ENCODE assay signal across 8 cellular contexts in genomic region chr7:33050425-33051318, GRCh38. TPM values are rescaled to one million over a fixed set of nuclear protein-coding genes. Genes with fewer than 3 reads are reported as not detected.
DNase-seq lines count a peak whose midpoint lies in the region; ATAC-seq and TF ChIP-seq lines count a peak whose summit lies in the region.

No MANE protein-coding gene starts in this region.

- POLR2A ChIA-PET in activated naive CD8-positive, alpha-beta T cell treated with anti-CD3 and anti-CD28 coated beads, Interleukin-2, amount 10 ng/mL, durations not matched to agents 7 days and 5 days (lab: Charles Lee), result interaction anchor here (0.7 to 0.9 kb wide), 2 partner anchors 62 to 401 kb away, joined by 3 read pairs; no protein-coding TSS in a partner anchor
- POLR2A ChIA-PET in activated CD4-positive, alpha-beta memory T cell treated with anti-CD3 and anti-CD28 coated beads, Interleukin-2, amount 10 ng/mL, durations not matched to agents 7 days and 5 days (lab: Charles Lee), result interaction anchor here (1.3 to 1.4 kb wide), 2 partner anchors 10 to 145 kb away, joined by 3 to 5 read pairs; no protein-coding TSS in a partner anchor

- peak overlapping the region in 1 of 2 donors; percentile 5 for H3K4me3 ChIP-seq in right atrium auricular region
- H3K4me3 ChIP-seq in skeletal muscle tissue (ENCODE audit: low read length in 3 of 3), result peak overlapping the region in 1 of 3 donors; percentile 3

- H3K9me3 ChIP-seq in right atrium auricular region, result no peaks in the 10 kb centered on the region
- H3K9me3 ChIP-seq in skeletal muscle tissue (ENCODE audit: control insufficient read depth in 3 of 3, low read length in 3 of 3), result no peaks in the 10 kb centered on the region

- H3K36me3 Mint-ChIP-seq in activated naive CD8-positive, alpha-beta T cell treated with anti-CD3 and anti-CD28 coated beads, Interleukin-2, amount 10 ng/mL, durations not matched to agents 7 days and 5 days, result no peaks in the 10 kb centered on the region
- H3K36me3 Mint-ChIP-seq in activated naive CD8-positive, alpha-beta T cell treated with anti-CD3 and anti-CD28 coated beads for 36 hours, result peaks cover 10% of the 10 kb centered on the region
- H3K36me3 Mint-ChIP-seq in activated CD4-positive, alpha-beta memory T cell treated with anti-CD3 and anti-CD28 coated beads, Interleukin-2, amount 10 ng/mL, durations not matched to agents 7 days and 5 days (ENCODE audit: low read depth), result peaks cover 2% of the 10 kb centered on the region

- H3K9me3 Mint-ChIP-seq in activated naive CD8-positive, alpha-beta T cell treated with anti-CD3 and anti-CD28 coated beads, Interleukin-2, amount 10 ng/mL, durations not matched to agents 7 days and 5 days, result no peaks in the 10 kb centered on the region
- no peaks in the 10 kb centered on the region for H3K9me3 Mint-ChIP-seq in activated naive CD8-positive, alpha-beta T cell treated with anti-CD3 and anti-CD28 coated beads for 36 hours
- H3K9me3 Mint-ChIP-seq in activated CD4-positive, alpha-beta memory T cell treated with anti-CD3 and anti-CD28 coated beads, Interleukin-2, amount 10 ng/mL, durations not matched to agents 7 days and 5 days, result no peaks in the 10 kb centered on the region

- peaks cover 37% of the 10 kb centered on the region for H3K4me1 Mint-ChIP-seq in activated naive CD8-positive, alpha-beta T cell treated with anti-CD3 and anti-CD28 coated beads, Interleukin-2, amount 10 ng/mL, durations not matched to agents 7 days and 5 days
- peaks cover 54% of the 10 kb centered on the region for H3K4me1 Mint-ChIP-seq in activated naive CD8-positive, alpha-beta T cell treated with anti-CD3 and anti-CD28 coated beads for 36 hours
- peaks cover 49% of the 10 kb centered on the region for H3K4me1 Mint-ChIP-seq in activated CD4-positive, alpha-beta memory T cell treated with anti-CD3 and anti-CD28 coated beads, Interleukin-2, amount 10 ng/mL, durations not matched to agents 7 days and 5 days

- TF ChIP-seq CTCF in right atrium auricular region (IDR thresholded peaks at IDR 0.05), result peak; percentile 43 to 70

- H3K4me1 ChIP-seq in right atrium auricular region (peaks cover 0 to 13% of the 10 kb centered on the region in 2 donors), skeletal muscle tissue (ENCODE audit: control insufficient read depth in 3 of 3, insufficient read depth in 3 of 3, low read length in 3 of 3) (peaks cover 5 to 15% (median 8%) of the 10 kb centered on the region in 3 donors)

- H3K27ac ChIP-seq in right atrium auricular region, result peak overlapping the region; percentile 34 to 39
- H3K27ac ChIP-seq in skeletal muscle tissue (ENCODE audit: low read depth, low read length), result peak overlapping the region; percentile 32

- H3K9ac ChIP-seq in skeletal muscle tissue (ENCODE audit: low read depth in 1 of 3, low read length in 3 of 3), result peak overlapping the region in 2 of 3 donors; percentile 46 to 60

- no peak overlapping the region for H3K4me3 Mint-ChIP-seq in activated naive CD8-positive, alpha-beta T cell treated with anti-CD3 and anti-CD28 coated beads, Interleukin-2, amount 10 ng/mL, durations not matched to agents 7 days and 5 days
- H3K4me3 Mint-ChIP-seq in activated naive CD8-positive, alpha-beta T cell treated with anti-CD3 and anti-CD28 coated beads for 36 hours, result no peak overlapping the region
- no peak overlapping the region for H3K4me3 Mint-ChIP-seq in activated CD4-positive, alpha-beta memory T cell treated with anti-CD3 and anti-CD28 coated beads, Interleukin-2, amount 10 ng/mL, durations not matched to agents 7 days and 5 days

- peak; percentile 48 for ATAC-seq in activated naive CD8-positive, alpha-beta T cell treated with anti-CD3 and anti-CD28 coated beads, Interleukin-2, amount 10 ng/mL, durations not matched to agents 7 days and 5 days (ENCODE audit: low read depth)
- ATAC-seq in HG02885 (IDR thresholded peaks at IDR 0.05; ENCODE audit: poor library complexity, unreplicated experiment), result peak; percentile 61

- CTCF ChIA-PET in activated CD4-positive, alpha-beta memory T cell treated with anti-CD3 and anti-CD28 coated beads, Interleukin-2, amount 10 ng/mL, durations not matched to agents 7 days and 5 days (lab: Charles Lee), result interaction anchor here (1.7 to 5.8 kb wide), 4 partner anchors 10 to 204 kb away, joined by 8 to 34 read pairs (median 17); no protein-coding TSS in a partner anchor

- H3K27me3 ChIP-seq in right atrium auricular region (no peaks in the 10 kb centered on the region), skeletal muscle tissue (ENCODE audit: control insufficient read depth in 3 of 3, insufficient read depth in 3 of 3, low read length in 3 of 3) (no peaks in the 10 kb centered on the region)

- no peak for DNase-seq in activated naive CD8-positive, alpha-beta T cell treated with anti-CD3 and anti-CD28 coated beads, Interleukin-2, amount 10 ng/mL, durations not matched to agents 7 days and 5 days
- DNase-seq in activated naive CD8-positive, alpha-beta T cell treated with anti-CD3 and anti-CD28 coated beads for 36 hours, result no peak
- peak; percentile 40 for DNase-seq in NCI-H460 (ENCODE audit: extremely low read depth, low read depth)
- peak; percentile 52 for DNase-seq in amniotic epithelial cell (ENCODE audit: low read depth)
- DNase-seq in right atrium auricular region (ENCODE audit: low spot score), result no peak
- DNase-seq in activated CD4-positive, alpha-beta memory T cell treated with anti-CD3 and anti-CD28 coated beads, Interleukin-2, amount 10 ng/mL, durations not matched to agents 7 days and 5 days, result no peak

- H3K27ac Mint-ChIP-seq in activated naive CD8-positive, alpha-beta T cell treated with anti-CD3 and anti-CD28 coated beads, Interleukin-2, amount 10 ng/mL, durations not matched to agents 7 days and 5 days, result no peak overlapping the region
- H3K27ac Mint-ChIP-seq in activated naive CD8-positive, alpha-beta T cell treated with anti-CD3 and anti-CD28 coated beads for 36 hours, result no peak overlapping the region
- no peak overlapping the region for H3K27ac Mint-ChIP-seq in activated CD4-positive, alpha-beta memory T cell treated with anti-CD3 and anti-CD28 coated beads, Interleukin-2, amount 10 ng/mL, durations not matched to agents 7 days and 5 days

- no peaks in the 10 kb centered on the region for H3K27me3 Mint-ChIP-seq in activated naive CD8-positive, alpha-beta T cell treated with anti-CD3 and anti-CD28 coated beads, Interleukin-2, amount 10 ng/mL, durations not matched to agents 7 days and 5 days
- H3K27me3 Mint-ChIP-seq in activated naive CD8-positive, alpha-beta T cell treated with anti-CD3 and anti-CD28 coated beads for 36 hours, result no peaks in the 10 kb centered on the region
- no peaks in the 10 kb centered on the region for H3K27me3 Mint-ChIP-seq in activated CD4-positive, alpha-beta memory T cell treated with anti-CD3 and anti-CD28 coated beads, Interleukin-2, amount 10 ng/mL, durations not matched to agents 7 days and 5 days

- H3K36me3 ChIP-seq in right atrium auricular region (no peaks in the 10 kb centered on the region), skeletal muscle tissue (ENCODE audit: control insufficient read depth in 3 of 3, insufficient read depth in 3 of 3, low read length in 3 of 3) (no peaks in the 10 kb centered on the region)

RNA-seq across cellular contexts. Expression of gene NT5C3A, which starts 11.9 kb away (rescaled TPM):
- 10 to 100 TPM; 63.3 to 64.0 TPM for total RNA-seq in activated naive CD8-positive, alpha-beta T cell treated with anti-CD3 and anti-CD28 coated beads, Interleukin-2, amount 10 ng/mL, durations not matched to agents 7 days and 5 days
- 10 to 100 TPM; 45.3 to 48.7 TPM for total RNA-seq in activated naive CD8-positive, alpha-beta T cell treated with anti-CD3 and anti-CD28 coated beads for 36 hours
- total RNA-seq in NCI-H460 (2014; rRNA removed; shearing (Covaris generic)), result 67.1 and 76.5 TPM in 2 replicates
- 54.4 and 63.0 TPM in 2 replicates for polyA plus RNA-seq in NCI-H460 (2014; cell fraction: nucleus; rRNA removed)
- total RNA-seq in right atrium auricular region (10 to 100 TPM; 15.4 to 15.6 TPM), skeletal muscle tissue (31.3 TPM)
- total RNA-seq in activated CD4-positive, alpha-beta memory T cell treated with anti-CD3 and anti-CD28 coated beads, Interleukin-2, amount 10 ng/mL, durations not matched to agents 7 days and 5 days, result 10 to 100 TPM; 86.9 to 89.6 TPM

RNA-seq across cellular contexts. Expression of gene RP9, which starts 58.5 kb away (rescaled TPM):
- 10 to 100 TPM; 12.8 to 13.6 TPM for total RNA-seq in activated naive CD8-positive, alpha-beta T cell treated with anti-CD3 and anti-CD28 coated beads, Interleukin-2, amount 10 ng/mL, durations not matched to agents 7 days and 5 days
- total RNA-seq in activated naive CD8-positive, alpha-beta T cell treated with anti-CD3 and anti-CD28 coated beads for 36 hours, result 10 to 100 TPM; 21.4 to 23.6 TPM
- total RNA-seq in NCI-H460 (2014; rRNA removed; shearing (Covaris generic)), result 35.7 and 35.8 TPM in 2 replicates
- 5.4 and 12.1 TPM in 2 replicates for polyA plus RNA-seq in NCI-H460 (2014; cell fraction: nucleus; rRNA removed)
- total RNA-seq in right atrium auricular region, result 10 to 100 TPM; 16.3 to 19.8 TPM
- total RNA-seq in skeletal muscle tissue, result 15.7 TPM
- total RNA-seq in activated CD4-positive, alpha-beta memory T cell treated with anti-CD3 and anti-CD28 coated beads, Interleukin-2, amount 10 ng/mL, durations not matched to agents 7 days and 5 days, result 10 to 100 TPM in 1 of 2 experiments, 1 to 10 TPM in 1; 9.7 to 11.5 TPM

Comparison
In these comparisons a context has a peak if more than half of its experiments do, and no peak if none do; other contexts are left out.
1. DNase-seq: peak in NCI-H460 (single experiment) and amniotic epithelial cell (single experiment); none in activated naive CD8-positive, alpha-beta T cell treated with anti-CD3 and anti-CD28 coated beads, Interleukin-2, amount 10 ng/mL, durations not matched to agents 7 days and 5 days (single experiment), activated naive CD8-positive, alpha-beta T cell treated with anti-CD3 and anti-CD28 coated beads for 36 hours (single experiment), right atrium auricular region (single experiment) and activated CD4-positive, alpha-beta memory T cell treated with anti-CD3 and anti-CD28 coated beads, Interleukin-2, amount 10 ng/mL, durations not matched to agents 7 days and 5 days (single experiment).